In the genomic region with DNA sequence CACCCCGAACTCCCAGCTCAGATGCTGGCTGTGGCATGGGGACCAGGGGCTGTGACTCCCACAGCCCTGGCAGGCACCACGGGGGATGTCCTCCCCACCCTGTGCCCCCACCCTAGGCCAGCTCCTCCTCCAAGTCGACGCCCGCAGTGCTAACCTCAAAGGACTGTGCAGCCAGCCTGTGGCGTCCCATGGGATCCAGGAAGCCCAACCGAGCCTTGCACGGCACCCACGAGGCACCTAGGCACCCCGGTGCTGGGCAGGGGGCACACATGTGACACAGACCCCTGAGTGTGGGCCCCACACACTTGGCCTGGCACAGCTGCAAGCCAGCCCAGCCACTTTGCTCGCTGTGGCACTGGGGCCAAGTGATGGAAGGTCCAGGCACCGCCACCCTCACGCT, we compare ENCODE assay signal across 1 cellular context.
TF ChIP-seq lines count a peak whose summit lies in the region.

No MANE protein-coding gene starts in this region.

TF ChIP-seq in HepG2, 621 proteins besides CTCF, POLR2A, EP300 and RAD21:
- TF ChIP-seq HNRNPL (IDR thresholded peaks at IDR 0.05; ENCODE audit: low read depth, low read length) (0 out of 2 replicates have a peak, but pooled peaks have one; percentile 15), AGO2 (optimal IDR thresholded peaks at IDR 0.05; ENCODE audit: low read depth, low read length) (no peak)
